In the genomic region with DNA sequence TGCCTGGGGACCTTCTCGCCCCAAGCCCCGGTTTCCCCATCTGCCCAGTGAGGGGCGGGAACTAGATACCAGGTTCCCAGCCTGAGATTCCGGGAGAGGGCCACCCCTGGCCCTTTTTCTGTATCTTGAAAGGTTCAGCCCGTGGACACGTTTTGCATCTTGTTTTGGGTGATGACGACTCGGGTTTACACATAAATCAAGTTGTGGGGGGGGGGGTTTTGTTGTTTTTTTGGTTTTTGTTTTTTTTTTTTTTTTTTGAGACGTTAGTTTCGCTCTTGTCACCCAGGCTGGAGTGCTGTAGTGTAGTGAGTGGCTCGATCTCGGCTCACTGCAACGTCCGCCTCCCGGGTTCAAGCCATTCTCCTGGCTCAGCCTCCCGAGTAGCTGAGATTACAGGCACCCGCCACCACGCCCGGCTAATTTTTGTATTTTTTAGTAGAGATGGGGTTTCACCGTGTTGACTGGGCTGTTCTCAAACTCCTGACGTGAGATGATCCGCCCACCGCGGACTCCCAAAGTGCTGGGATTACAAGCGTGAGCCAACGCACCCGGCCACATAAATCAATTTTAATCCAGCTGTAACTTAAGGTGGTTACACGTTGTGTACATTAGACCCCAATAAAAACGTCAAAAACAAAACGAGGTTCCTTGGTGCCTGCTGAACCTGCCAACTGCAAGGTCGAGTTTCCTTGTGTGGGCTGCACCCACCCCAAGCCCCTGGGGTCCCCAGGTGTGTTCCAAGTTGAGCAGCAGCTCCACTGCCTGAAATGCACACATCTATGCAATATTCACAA, we compare ENCODE assay signal across 8 cellular contexts. TPM values are rescaled to one million over a fixed set of nuclear protein-coding genes. Genes with fewer than 3 reads are reported as not detected.
DNase-seq lines count a peak whose midpoint lies in the region; ATAC-seq and TF ChIP-seq lines count a peak whose summit lies in the region.

No MANE protein-coding gene starts in this region.

- DNase-seq in GM12865 (ENCODE audit: low read depth) (no peak), NCI-H774 (lab: John Stamatoyannopoulos, UW) (peak; percentile 66), neural crest cell (ENCODE audit: low read depth, low spot score) (no peak), SHP77 treated with DMSO at 0.1 percent for 48 hours (lab: John Stamatoyannopoulos, UW) (no peak)
- peak in 1 of 3 experiments; percentile 13 for DNase-seq in effector memory CD8-positive, alpha-beta T cell

- H3K4me1 Mint-ChIP-seq in effector memory CD8-positive, alpha-beta T cell (ENCODE audit: low read depth in 2 of 2): peaks cover 20 to 28% of the 10 kb centered on the region in 2 donors
- peaks cover 21% of the 10 kb centered on the region for H3K4me1 Mint-ChIP-seq in neural crest cell

- ATAC-seq in effector memory CD8-positive, alpha-beta T cell (replicated peaks): peak; percentile 11
- ATAC-seq in HG02852 (IDR thresholded peaks at IDR 0.05; ENCODE audit: unreplicated experiment) (no peak), GM18873 (IDR thresholded peaks at IDR 0.05; ENCODE audit: low FRiP score, unreplicated experiment) (no peak), HG03108 (IDR thresholded peaks at IDR 0.05; ENCODE audit: unreplicated experiment) (no peak)

- peak overlapping the region; percentile 86 for H3K4me3 ChIP-seq in GM12865 (ENCODE audit: low read depth, low read length)

- peak overlapping the region; percentile 83 to 87 for H3K4me3 Mint-ChIP-seq in effector memory CD8-positive, alpha-beta T cell
- peak overlapping the region; percentile 83 for H3K4me3 Mint-ChIP-seq in neural crest cell

- TF ChIP-seq CTCF in GM12865 (IDR thresholded peaks at IDR 0.05; ENCODE audit: insufficient read depth, low read depth, low read length, missing control alignments) (no peak), neural crest cell (conservative IDR thresholded peaks at IDR 0.05) (no peak)

- H3K27me3 Mint-ChIP-seq in effector memory CD8-positive, alpha-beta T cell: peaks cover 19 to 39% of the 10 kb centered on the region in 2 donors
- peaks cover 40% of the 10 kb centered on the region for H3K27me3 Mint-ChIP-seq in neural crest cell (ENCODE audit: low read depth)

- H3K27ac Mint-ChIP-seq in effector memory CD8-positive, alpha-beta T cell: peak overlapping the region; percentile 92 to 94
- peak overlapping the region; percentile 71 for H3K27ac Mint-ChIP-seq in neural crest cell (ENCODE audit: unreplicated experiment)

- H3K36me3 Mint-ChIP-seq in effector memory CD8-positive, alpha-beta T cell (ENCODE audit: insufficient read depth): peaks cover 26% of the 10 kb centered on the region
- H3K36me3 Mint-ChIP-seq in neural crest cell (ENCODE audit: low read depth): peaks cover 4% of the 10 kb centered on the region

- H3K9me3 Mint-ChIP-seq in effector memory CD8-positive, alpha-beta T cell: no peaks in the 10 kb centered on the region
- no peaks in the 10 kb centered on the region for H3K9me3 Mint-ChIP-seq in neural crest cell

RNA-seq across cellular contexts. Expression of gene BRD3, which starts 1.1 kb away (rescaled TPM):
- total RNA-seq in neural crest cell: 73.2 and 77.6 TPM in 2 replicates

RNA-seq across cellular contexts. Expression of gene BRD3OS, which starts 43.7 kb away (rescaled TPM):
- 25.9 and 30.7 TPM in 2 replicates for total RNA-seq in neural crest cell
